In the genomic region with DNA sequence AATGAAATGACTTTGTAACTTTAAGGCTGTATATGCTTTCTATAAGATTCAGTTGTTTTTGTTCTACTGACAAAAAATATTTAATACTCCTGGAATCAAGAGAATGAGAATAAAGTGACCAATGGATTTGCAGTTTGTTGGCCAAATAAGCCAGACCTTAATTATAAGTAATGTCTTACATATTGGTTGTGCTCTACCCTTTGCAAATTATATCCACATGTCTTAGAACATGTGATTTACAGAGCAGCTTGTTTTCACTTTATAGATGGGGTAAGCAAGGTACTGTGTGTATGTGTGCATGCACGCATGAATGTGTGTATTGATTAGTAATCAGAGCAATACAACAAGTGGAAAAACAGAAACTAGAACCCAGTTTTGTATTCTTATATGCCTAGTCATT, we compare ENCODE assay signal across 21 cellular contexts.
"Had no signal": no experiment of that assay in that cellular context is flagged by ENCODE, and none has a peak within 500 bp of the region (broad histone marks: within the 10 kb centered on the region; RNA-seq: fewer than 3 reads in every experiment).

No MANE protein-coding gene starts in this region.

- H3K27me3 ChIP-seq: dorsolateral prefrontal cortex, hepatocyte, pancreas, spleen, tibial artery, upper lobe of left lung, vagina had no signal

- H3K9me3 ChIP-seq: pancreas, spleen, tibial artery, upper lobe of left lung, vagina had no signal

- H3K36me3 ChIP-seq: pancreas, spleen, tibial artery, upper lobe of left lung, vagina had no signal

- H3K4me1 ChIP-seq: vagina had no signal

- DNase-seq: cortex of kidney; dorsolateral prefrontal cortex; effector CD8-positive, alpha-beta T cell; foreskin melanocyte; head of caudate nucleus; left colon; left ventricle myocardium superior; naive B cell; occipital lobe; pancreas; spleen; stimulated activated CD4-positive, alpha-beta T cell treated with anti-CD3 and anti-CD28 coated beads, Interleukin-15, amount 100 ng/mL, for 24 hours; stimulated activated CD4-positive, alpha-beta T cell treated with anti-CD3 and anti-CD28 coated beads, Interleukin-1b, Interleukin-23, amount 100 ng/mL, for 48 hours; stimulated activated CD4-positive, alpha-beta T cell treated with anti-CD3 and anti-CD28 coated beads, Interleukin-4, amount 100 ng/mL, for 24 hours; tibial artery; upper lobe of left lung had no signal

- ATAC-seq: left colon; left ventricle myocardium superior; pancreas; sciatic nerve; stimulated activated memory B cell treated with anti-CD40 and anti-IgM and Interleukin-4, amounts not matched to agents 10 μg/mL and 1 μg/mL and 100 μg/mL, for 72 hours had no signal

- H3K4me3 ChIP-seq: dorsolateral prefrontal cortex, hepatocyte, lung, pancreas, spleen, tibial artery, upper lobe of left lung, vagina had no signal
